In the genomic region with DNA sequence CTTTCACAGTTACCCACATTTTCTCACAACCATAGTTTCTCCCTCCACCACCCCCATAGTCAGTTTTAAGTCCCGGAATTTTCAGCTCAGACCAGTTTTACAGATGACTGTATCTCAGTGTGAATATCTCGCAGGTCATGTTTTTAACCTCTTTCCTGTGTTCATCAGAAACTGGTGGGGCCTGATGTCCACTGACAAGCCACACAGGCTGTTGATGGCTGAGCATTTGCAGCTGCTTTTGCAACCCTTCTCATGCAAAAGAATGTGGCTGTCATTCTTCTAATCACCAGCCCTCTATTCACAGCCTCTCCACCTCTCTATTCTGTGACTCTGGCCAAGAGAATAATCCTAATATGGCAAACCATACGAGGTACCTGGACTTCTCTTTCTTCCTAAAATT, we compare ENCODE assay signal across 11 cellular contexts. TPM values are rescaled to one million over a fixed set of nuclear protein-coding genes. Genes with fewer than 3 reads are reported as not detected.
DNase-seq lines count a peak whose midpoint lies in the region; ATAC-seq and TF ChIP-seq lines count a peak whose summit lies in the region.
"Had no signal": no experiment of that assay in that cellular context is flagged by ENCODE, and none has a peak within 500 bp of the region (broad histone marks: within the 10 kb centered on the region; RNA-seq: fewer than 3 reads in every experiment).

No MANE protein-coding gene starts in this region.

- no peak for TF ChIP-seq CTCF in natural killer cell (IDR thresholded peaks at IDR 0.05)

- H3K4me3 Mint-ChIP-seq in activated T-helper 17 cell treated with anti-CD3 and anti-CD28 coated beads, Interleukin-2, amount 50 U/mL, for 72 hours: peak overlapping the region; percentile 66
- H3K4me3 Mint-ChIP-seq in natural killer cell: peak overlapping the region; percentile 38

- H3K27me3 Mint-ChIP-seq in activated T-helper 17 cell treated with anti-CD3 and anti-CD28 coated beads, Interleukin-2, amount 50 U/mL, for 72 hours: no peaks in the 10 kb centered on the region
- H3K27me3 Mint-ChIP-seq in natural killer cell (ENCODE audit: low read depth in 2 of 2): no peaks in the 10 kb centered on the region
- H3K27me3 Mint-ChIP-seq: stimulated activated naive CD8-positive, alpha-beta T cell treated with anti-CD3 and anti-CD28 coated beads, Interleukin-15, Interleukin-2, amounts not matched to agents 100 ng/mL and 50 ng/mL, for 24 hours had no signal

- peaks cover 15% of the 10 kb centered on the region for H3K4me1 Mint-ChIP-seq in activated T-helper 17 cell treated with anti-CD3 and anti-CD28 coated beads, Interleukin-2, amount 50 U/mL, for 72 hours
- peaks cover 50 to 53% of the 10 kb centered on the region in 2 donors for H3K4me1 Mint-ChIP-seq in natural killer cell

- in situ Hi-C loops in ACHN (cut with HindIII; ENCODE audit: low pct_ligation_motif_present, low pct_unique_long_range_greater_than_20kb, low sequenced_read_pairs): no loop called here

- no peaks in the 10 kb centered on the region for H3K9me3 Mint-ChIP-seq in activated T-helper 17 cell treated with anti-CD3 and anti-CD28 coated beads, Interleukin-2, amount 50 U/mL, for 72 hours
- no peaks in the 10 kb centered on the region for H3K9me3 Mint-ChIP-seq in natural killer cell
- H3K9me3 Mint-ChIP-seq: stimulated activated naive CD8-positive, alpha-beta T cell treated with anti-CD3 and anti-CD28 coated beads, Interleukin-15, Interleukin-2, amounts not matched to agents 100 ng/mL and 50 ng/mL, for 24 hours had no signal

- intact Hi-C loops in natural killer cell (cut with micrococcal nuclease): no loop called here
- intact Hi-C loops in posterior cingulate gyrus (cut with DNase I): no loop called here

- peak overlapping the region; percentile 51 for H3K27ac Mint-ChIP-seq in activated T-helper 17 cell treated with anti-CD3 and anti-CD28 coated beads, Interleukin-2, amount 50 U/mL, for 72 hours
- H3K27ac Mint-ChIP-seq in natural killer cell: peak overlapping the region; percentile 68

- peak; percentile 34 for ATAC-seq in GM19043 (IDR thresholded peaks at IDR 0.05; ENCODE audit: low read depth, unreplicated experiment)
- peak; percentile 53 for ATAC-seq in HG02870 (IDR thresholded peaks at IDR 0.05; ENCODE audit: unreplicated experiment)
- peak; percentile 41 for ATAC-seq in activated T-helper 17 cell treated with anti-CD3 and anti-CD28 coated beads, Interleukin-2, amount 50 U/mL, for 72 hours (replicated peaks)
- ATAC-seq in natural killer cell: peak; percentile 48 to 74 (median 53)

- H3K36me3 Mint-ChIP-seq in activated T-helper 17 cell treated with anti-CD3 and anti-CD28 coated beads, Interleukin-2, amount 50 U/mL, for 72 hours (ENCODE audit: low read depth): peaks cover 57% of the 10 kb centered on the region
- peaks cover 24% of the 10 kb centered on the region for H3K36me3 Mint-ChIP-seq in natural killer cell

- no peak for DNase-seq in natural killer cell
- DNase-seq in iPS-NIHi7 (ENCODE audit: extremely low spot score): no peak
- no peak for DNase-seq in ACHN
- no peak for DNase-seq in posterior cingulate gyrus
- DNase-seq: lower lobe of right lung, NCI-H1436 treated with DMSO at 0.1 percent for 48 hours, SW 1271 had no signal

RNA-seq across cellular contexts. Expression of a gene that starts 8.5 kb away (rescaled TPM):
- 10 to 100 TPM; 17.1 to 37.4 TPM for total RNA-seq in activated T-helper 17 cell treated with anti-CD3 and anti-CD28 coated beads, Interleukin-2, amount 50 U/mL, for 72 hours
- total RNA-seq in natural killer cell: 10 to 100 TPM; 46.6 to 56.5 (median 49.6) TPM
